In the genomic region with DNA sequence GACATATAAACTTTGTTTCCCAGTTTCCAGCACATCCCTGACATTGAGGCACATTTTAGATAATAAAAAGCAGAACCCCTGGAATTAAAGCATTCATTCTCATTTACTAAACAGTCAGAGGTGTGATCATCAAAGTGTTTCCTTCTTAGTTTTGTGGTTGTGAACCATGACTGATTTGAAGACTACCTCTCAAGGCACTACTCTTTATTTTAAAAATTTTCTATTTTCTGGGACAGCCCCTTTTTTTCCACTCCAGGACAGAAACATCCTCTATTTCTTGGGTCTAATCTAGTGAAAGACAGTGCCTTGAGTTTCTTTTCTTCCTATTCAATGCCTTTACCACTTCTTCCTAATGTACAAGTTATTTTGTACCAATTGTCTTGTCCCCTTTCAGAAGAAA, we compare ENCODE assay signal across 29 cellular contexts. TPM values are rescaled to one million over a fixed set of nuclear protein-coding genes. Genes with fewer than 3 reads are reported as not detected.
"Had no signal": no experiment of that assay in that cellular context is flagged by ENCODE, and none has a peak within 500 bp of the region (broad histone marks: within the 10 kb centered on the region; RNA-seq: fewer than 3 reads in every experiment).

No MANE protein-coding gene starts in this region.

- H3K4me3 Mint-ChIP-seq: activated CD4-positive, alpha-beta memory T cell treated with anti-CD3 and anti-CD28 coated beads for 36 hours; activated T-helper 1 cell treated with anti-CD3 and anti-CD28 coated beads, Interleukin-12 subunit alpha, Interleukin-12 subunit beta, Interleukin-2, Interleukin-4 antibody, amounts not matched to agents 30 ng/mL and 10 ng/mL and 1 ng/mL, durations not matched to agents 14 hours and 24 hours and 36 hours; T-helper 1 cell treated with Interleukin-12 subunit alpha and Interleukin-12 subunit beta and Interleukin-4 antibody, amounts not matched to agents 30 μg/mL and 1 μg/mL, for 36 hours; T-helper 2 cell treated with Interferon-gamma antibody and Interleukin-4, amounts not matched to agents 5 μg/mL and 100 μg/mL, for 36 hours had no signal

- ATAC-seq: PC-3 had no signal

- DNase-seq: activated CD4-positive, alpha-beta memory T cell treated with anti-CD3 and anti-CD28 coated beads for 36 hours; activated CD4-positive, alpha-beta T cell treated with anti-CD3 and anti-CD28 coated beads, Interleukin-2, amount 50 U/mL, for 1 hour; activated effector memory CD4-positive, alpha-beta T cell treated with Interleukin-2 at 50 U/mL for 16 hours; activated naive CD4-positive, alpha-beta T cell treated with anti-CD3 and anti-CD28 coated beads, Interleukin-2, amount 50 U/mL, for 16 hours; aorta; brain microvascular endothelial cell; central memory CD4-positive, alpha-beta T cell; Kasumi-1; KG1; MG63; NCI-H1048; NCI-H1105 treated with DMSO at 0.1 percent for 48 hours; NCI-H1436 treated with DMSO at 0.1 percent for 48 hours; NCI-H1694 treated with DMSO at 0.1 percent for 48 hours; NCI-H2029; NCI-H345; NCI-H524 treated with DMSO at 0.1 percent for 48 hours; PC-3; Peyer's patch; RPMI8226; SHP77 treated with DMSO at 0.1 percent for 48 hours; SK-N-SH had no signal

- H3K27ac Mint-ChIP-seq: activated CD4-positive, alpha-beta memory T cell treated with anti-CD3 and anti-CD28 coated beads for 36 hours; activated T-helper 1 cell treated with anti-CD3 and anti-CD28 coated beads, Interleukin-12 subunit alpha, Interleukin-12 subunit beta, Interleukin-2, Interleukin-4 antibody, amounts not matched to agents 30 ng/mL and 10 ng/mL and 1 ng/mL, durations not matched to agents 14 hours and 24 hours and 36 hours; T-helper 1 cell treated with Interleukin-12 subunit alpha and Interleukin-12 subunit beta and Interleukin-4 antibody, amounts not matched to agents 30 μg/mL and 1 μg/mL, for 36 hours; T-helper 2 cell treated with Interferon-gamma antibody and Interleukin-4, amounts not matched to agents 5 μg/mL and 100 μg/mL, for 36 hours had no signal

- H3K9me3 Mint-ChIP-seq: activated CD4-positive, alpha-beta memory T cell treated with anti-CD3 and anti-CD28 coated beads for 36 hours; activated T-helper 1 cell treated with anti-CD3 and anti-CD28 coated beads, Interleukin-12 subunit alpha, Interleukin-12 subunit beta, Interleukin-2, Interleukin-4 antibody, amounts not matched to agents 30 ng/mL and 10 ng/mL and 1 ng/mL, durations not matched to agents 14 hours and 24 hours and 36 hours; T-helper 1 cell treated with Interleukin-12 subunit alpha and Interleukin-12 subunit beta and Interleukin-4 antibody, amounts not matched to agents 30 μg/mL and 1 μg/mL, for 36 hours; T-helper 2 cell treated with Interferon-gamma antibody and Interleukin-4, amounts not matched to agents 5 μg/mL and 100 μg/mL, for 36 hours had no signal

- H3K36me3 Mint-ChIP-seq: activated CD4-positive, alpha-beta memory T cell treated with anti-CD3 and anti-CD28 coated beads for 36 hours had no signal

RNA-seq across cellular contexts. Expression of gene SST, which starts 5.2 kb away (rescaled TPM):
- total RNA-seq: activated CD4-positive, alpha-beta memory T cell treated with anti-CD3 and anti-CD28 coated beads for 36 hours; activated CD8-positive, alpha-beta memory T cell treated with anti-CD3 and anti-CD28 coated beads for 36 hours; activated T-helper 1 cell treated with anti-CD3 and anti-CD28 coated beads, Interleukin-12 subunit alpha, Interleukin-12 subunit beta, Interleukin-2, Interleukin-4 antibody, amounts not matched to agents 30 ng/mL and 10 ng/mL and 1 ng/mL, durations not matched to agents 14 hours and 24 hours and 36 hours; aorta; NCI-H460; PC-3; SJSA1 had no signal

RNA-seq across cellular contexts. Expression of gene RTP2, which starts 37.3 kb away (rescaled TPM):
- total RNA-seq: activated CD4-positive, alpha-beta memory T cell treated with anti-CD3 and anti-CD28 coated beads for 36 hours; activated CD8-positive, alpha-beta memory T cell treated with anti-CD3 and anti-CD28 coated beads for 36 hours; activated T-helper 1 cell treated with anti-CD3 and anti-CD28 coated beads, Interleukin-12 subunit alpha, Interleukin-12 subunit beta, Interleukin-2, Interleukin-4 antibody, amounts not matched to agents 30 ng/mL and 10 ng/mL and 1 ng/mL, durations not matched to agents 14 hours and 24 hours and 36 hours; aorta; cerebellum; NCI-H460; PC-3; Peyer's patch; SJSA1 had no signal
